ENCODE assay signal across 9 cellular contexts in genomic region chr1:53888716-53889115, GRCh38. TPM values are rescaled to one million over a fixed set of nuclear protein-coding genes. Genes with fewer than 3 reads are reported as not detected.
DNase-seq lines count a peak whose midpoint lies in the region; ATAC-seq and TF ChIP-seq lines count a peak whose summit lies in the region.
"Had no signal": no experiment of that assay in that cellular context is flagged by ENCODE, and none has a peak within 500 bp of the region (broad histone marks: within the 10 kb centered on the region; RNA-seq: fewer than 3 reads in every experiment).

No MANE protein-coding gene starts in this region.

- H3K9me3 ChIP-seq in mucosa of rectum (ENCODE audit: control insufficient read depth in 2 of 2, low read length in 2 of 2) (no peaks in the 10 kb centered on the region), vagina (no peaks in the 10 kb centered on the region)

- H3K4me3 Mint-ChIP-seq in stimulated activated naive CD8-positive, alpha-beta T cell treated with anti-CD3 and anti-CD28 coated beads, Interleukin-15, Interleukin-2, amounts not matched to agents 100 ng/mL and 50 ng/mL, for 24 hours = peak overlapping the region; percentile 98
- peak overlapping the region; percentile 91 to 98 (median 93) for H3K4me3 Mint-ChIP-seq in brain

- H3K4me1 ChIP-seq in mucosa of rectum (ENCODE audit: control insufficient read depth in 2 of 2, insufficient read depth in 2 of 2, low read length in 2 of 2) = peaks cover 8 to 10% of the 10 kb centered on the region in 2 donors
- H3K4me1 ChIP-seq in vagina = peaks cover 19% of the 10 kb centered on the region

- no peak for ATAC-seq in stimulated activated naive CD8-positive, alpha-beta T cell treated with anti-CD3 and anti-CD28 coated beads, Interleukin-15, Interleukin-2, amounts not matched to agents 100 U/mL and 50 U/mL, for 24 hours
- no peak for ATAC-seq in HG02678 (IDR thresholded peaks at IDR 0.05; ENCODE audit: unreplicated experiment)

- H3K27me3 ChIP-seq in mucosa of rectum (ENCODE audit: control insufficient read depth in 2 of 2, insufficient read depth in 2 of 2, low read length in 2 of 2) (no peaks in the 10 kb centered on the region), vagina (no peaks in the 10 kb centered on the region)

- no peak for DNase-seq in stimulated activated naive CD8-positive, alpha-beta T cell treated with anti-CD3 and anti-CD28 coated beads, Interleukin-15, Interleukin-2, amounts not matched to agents 100 U/mL and 50 U/mL, for 24 hours
- no peak for DNase-seq in vagina (ENCODE audit: extremely low spot score in 2 of 2)
- no peak for DNase-seq in NCI-H146 (lab: John Stamatoyannopoulos, UW)
- no peak for DNase-seq in NCI-H1417 (lab: John Stamatoyannopoulos, UW)

- H3K4me3 ChIP-seq in mucosa of rectum (ENCODE audit: low read length in 2 of 2) = peak overlapping the region; percentile 92 to 95
- H3K4me3 ChIP-seq in vagina = peak overlapping the region; percentile 91 to 94

- H3K36me3 ChIP-seq in mucosa of rectum (ENCODE audit: control insufficient read depth in 2 of 2, insufficient read depth in 2 of 2, low read length in 2 of 2) (peaks cover 5 to 8% of the 10 kb centered on the region in 2 donors), vagina (peaks cover 0 to 5% of the 10 kb centered on the region in 2 donors)

- H3K27me3 Mint-ChIP-seq in stimulated activated naive CD8-positive, alpha-beta T cell treated with anti-CD3 and anti-CD28 coated beads, Interleukin-15, Interleukin-2, amounts not matched to agents 100 ng/mL and 50 ng/mL, for 24 hours = no peaks in the 10 kb centered on the region
- peaks cover 9% of the 10 kb centered on the region for H3K27me3 Mint-ChIP-seq in brain

- intact Hi-C loops in vagina (cut with DNase I) = no loop called here

- peaks cover 42% of the 10 kb centered on the region for H3K4me1 Mint-ChIP-seq in stimulated activated naive CD8-positive, alpha-beta T cell treated with anti-CD3 and anti-CD28 coated beads, Interleukin-15, Interleukin-2, amounts not matched to agents 100 ng/mL and 50 ng/mL, for 24 hours (ENCODE audit: low read depth)
- H3K4me1 Mint-ChIP-seq in brain = peaks cover 25% of the 10 kb centered on the region

- TF ChIP-seq POLR2A in vagina (IDR thresholded peaks at IDR 0.05) = no peak

- H3K27ac Mint-ChIP-seq in stimulated activated naive CD8-positive, alpha-beta T cell treated with anti-CD3 and anti-CD28 coated beads, Interleukin-15, Interleukin-2, amounts not matched to agents 100 ng/mL and 50 ng/mL, for 24 hours = peak overlapping the region; percentile 43
- peak overlapping the region; percentile 25 to 92 (median 74) for H3K27ac Mint-ChIP-seq in brain

- peak overlapping the region in 1 of 2 donors; percentile 78 for H3K9ac ChIP-seq in mucosa of rectum (ENCODE audit: low read depth in 1 of 2, low read length in 2 of 2)

- no peak for TF ChIP-seq CTCF in brain (conservative IDR thresholded peaks at IDR 0.05)
- TF ChIP-seq CTCF in vagina (IDR thresholded peaks at IDR 0.05) = no peak

- peaks cover 12% of the 10 kb centered on the region for H3K36me3 Mint-ChIP-seq in stimulated activated naive CD8-positive, alpha-beta T cell treated with anti-CD3 and anti-CD28 coated beads, Interleukin-15, Interleukin-2, amounts not matched to agents 100 ng/mL and 50 ng/mL, for 24 hours (ENCODE audit: low read depth)
- peaks cover 13% of the 10 kb centered on the region for H3K36me3 Mint-ChIP-seq in brain

- no peak overlapping the region for H3K27ac ChIP-seq in mucosa of rectum (ENCODE audit: low read depth in 2 of 2, low read length in 2 of 2)
- H3K27ac ChIP-seq in vagina = peak overlapping the region; percentile 58

- no peaks in the 10 kb centered on the region for H3K9me3 Mint-ChIP-seq in stimulated activated naive CD8-positive, alpha-beta T cell treated with anti-CD3 and anti-CD28 coated beads, Interleukin-15, Interleukin-2, amounts not matched to agents 100 ng/mL and 50 ng/mL, for 24 hours
- H3K9me3 Mint-ChIP-seq in brain = peaks cover 0 to 4% (median 0%) of the 10 kb centered on the region in 5 experiments

RNA-seq across cellular contexts. Expression of gene YIPF1, which starts 0.9 kb away (rescaled TPM):
- 35.3 TPM for polyA plus RNA-seq in brain (ENCODE audit: insufficient read depth, low read depth, low replicate concordance)
- total RNA-seq in vagina = 22.1 TPM

RNA-seq across cellular contexts. Expression of gene DIO1, which starts 5.3 kb away (rescaled TPM):
- not detected for polyA plus RNA-seq in brain (ENCODE audit: insufficient read depth, low read depth, low replicate concordance)
- total RNA-seq in vagina = not detected
- total RNA-seq: urinary bladder had no signal

RNA-seq across cellular contexts. Expression of gene NDC1, which starts 50.6 kb away (rescaled TPM):
- 11.5 TPM for polyA plus RNA-seq in brain (ENCODE audit: insufficient read depth, low read depth, low replicate concordance)
- total RNA-seq in vagina = 12.3 TPM

RNA-seq across cellular contexts. Expression of gene IFT25, which starts 56.8 kb away (rescaled TPM):
- polyA plus RNA-seq in brain (ENCODE audit: insufficient read depth, low read depth, low replicate concordance) = 32.2 TPM
- total RNA-seq in vagina = 19.4 TPM

RNA-seq across cellular contexts. Expression of gene LRRC42, which starts 57.4 kb away (rescaled TPM):
- polyA plus RNA-seq in brain (ENCODE audit: insufficient read depth, low read depth, low replicate concordance) = 42.9 TPM
- total RNA-seq in vagina = 31.7 TPM
